ENCODE assay signal across 8 cellular contexts in the genomic region with DNA sequence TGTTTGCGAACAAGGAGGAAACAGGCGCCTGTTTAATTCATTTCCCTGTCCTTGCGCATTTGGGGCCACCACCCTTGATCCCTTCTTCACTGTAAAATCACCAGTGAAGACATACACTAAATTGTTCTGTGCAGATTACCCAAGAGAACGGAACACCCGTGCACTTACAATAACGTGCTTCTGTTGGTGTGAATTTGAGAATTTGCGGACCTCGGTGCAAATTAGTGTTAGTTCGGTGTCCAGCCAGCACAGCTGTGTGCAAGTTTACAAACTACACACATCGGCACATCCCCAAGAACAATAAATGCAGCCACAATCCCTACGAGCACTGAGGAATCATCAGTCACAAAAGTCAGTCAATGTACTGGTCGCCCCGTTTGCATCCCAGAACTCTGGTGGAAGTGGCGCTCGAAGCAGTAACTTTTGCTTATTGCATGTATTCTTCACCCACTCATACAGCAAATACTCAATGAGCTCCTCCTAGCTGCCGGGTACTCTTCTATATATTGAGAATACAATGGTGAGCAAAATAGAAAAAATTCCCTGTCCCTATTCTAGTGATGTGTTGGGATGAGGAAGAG. TPM values are rescaled to one million over a fixed set of nuclear protein-coding genes. Genes with fewer than 3 reads are reported as not detected.
DNase-seq lines count a peak whose midpoint lies in the region; ATAC-seq and TF ChIP-seq lines count a peak whose summit lies in the region.

No MANE protein-coding gene starts in this region.

- no peaks in the 10 kb centered on the region for H3K36me3 ChIP-seq in CD8-positive, alpha-beta memory T cell (ENCODE audit: insufficient read depth, low read length)
- H3K36me3 ChIP-seq in HUES48 (ENCODE audit: control insufficient read depth, insufficient read depth, low read length) (no peaks in the 10 kb centered on the region), iPS-20b (ENCODE audit: insufficient read depth, low read depth, low read length) (no peaks in the 10 kb centered on the region), thymus (ENCODE audit: control insufficient read depth, insufficient read depth) (no peaks in the 10 kb centered on the region)

- H3K27ac Mint-ChIP-seq in CD8-positive, alpha-beta memory T cell = no peak overlapping the region
- no peak overlapping the region for H3K27ac Mint-ChIP-seq in activated T-helper 2 cell treated with anti-CD3 and anti-CD28 coated beads, Interferon-gamma antibody, Interleukin-2, Interleukin-4, amounts not matched to agents 10 μg/mL and 5 μg/mL and 100 μg/mL, durations not matched to agents 14 hours and 24 hours and 36 hours

- no peaks in the 10 kb centered on the region for H3K9me3 ChIP-seq in CD8-positive, alpha-beta memory T cell (ENCODE audit: low read length)
- no peaks in the 10 kb centered on the region for H3K9me3 ChIP-seq in HUES48 (ENCODE audit: control insufficient read depth, insufficient read depth, low read length)
- no peaks in the 10 kb centered on the region for H3K9me3 ChIP-seq in iPS-20b (ENCODE audit: insufficient read depth, low read depth, low read length)
- H3K9me3 ChIP-seq in thymus (ENCODE audit: control insufficient read depth) = no peaks in the 10 kb centered on the region

- H3K4me3 Mint-ChIP-seq in CD8-positive, alpha-beta memory T cell = no peak overlapping the region
- no peak overlapping the region for H3K4me3 Mint-ChIP-seq in activated T-helper 2 cell treated with anti-CD3 and anti-CD28 coated beads, Interferon-gamma antibody, Interleukin-2, Interleukin-4, amounts not matched to agents 10 μg/mL and 5 μg/mL and 100 μg/mL, durations not matched to agents 14 hours and 24 hours and 36 hours (ENCODE audit: low read depth)

- POLR2A ChIA-PET in CD8-positive, alpha-beta memory T cell (lab: Charles Lee) = no interaction called here

- peaks cover 28% of the 10 kb centered on the region for H3K4me1 ChIP-seq in CD8-positive, alpha-beta memory T cell (ENCODE audit: insufficient read depth, low read length)
- H3K4me1 ChIP-seq in HUES48 (ENCODE audit: control insufficient read depth, insufficient read depth, low read length) (peaks cover 11% of the 10 kb centered on the region; the same call in 1 of the 2 replicates), iPS-20b (ENCODE audit: insufficient read depth, low read length) (peaks cover 10% of the 10 kb centered on the region; the same call in 1 of the 2 replicates), thymus (ENCODE audit: control insufficient read depth, insufficient read depth, low read length) (peaks cover 6% of the 10 kb centered on the region)

- no peak for ATAC-seq in omental fat pad (ENCODE audit: low FRiP score)

- H3K27ac ChIP-seq in CD8-positive, alpha-beta memory T cell (ENCODE audit: low read depth, low read length) = peak overlapping the region; percentile 44
- no peak overlapping the region for H3K27ac ChIP-seq in HUES48 (ENCODE audit: low read depth, low read length)
- no peak overlapping the region for H3K27ac ChIP-seq in iPS-20b (ENCODE audit: low read length)
- peak overlapping the region; percentile 15 for H3K27ac ChIP-seq in thymus (ENCODE audit: low read depth)

- peaks cover 7 to 15% (median 10%) of the 10 kb centered on the region in 3 donors for H3K4me1 Mint-ChIP-seq in CD8-positive, alpha-beta memory T cell
- peaks cover 11% of the 10 kb centered on the region for H3K4me1 Mint-ChIP-seq in activated T-helper 2 cell treated with anti-CD3 and anti-CD28 coated beads, Interferon-gamma antibody, Interleukin-2, Interleukin-4, amounts not matched to agents 10 μg/mL and 5 μg/mL and 100 μg/mL, durations not matched to agents 14 hours and 24 hours and 36 hours (ENCODE audit: low read depth)

- H3K9ac ChIP-seq in HUES48 (ENCODE audit: low read depth, low read length) (peak overlapping the region; percentile 76), iPS-20b (ENCODE audit: low read depth, low read length) (peak overlapping the region; percentile 72; the same call in 1 of the 2 replicates)

- H3K36me3 Mint-ChIP-seq in CD8-positive, alpha-beta memory T cell = peaks cover 0 to 7% (median 0%) of the 10 kb centered on the region in 3 donors
- H3K36me3 Mint-ChIP-seq in activated T-helper 2 cell treated with anti-CD3 and anti-CD28 coated beads, Interferon-gamma antibody, Interleukin-2, Interleukin-4, amounts not matched to agents 10 μg/mL and 5 μg/mL and 100 μg/mL, durations not matched to agents 14 hours and 24 hours and 36 hours (ENCODE audit: low read depth) = peaks cover 4% of the 10 kb centered on the region

- no peak for DNase-seq in CD8-positive, alpha-beta memory T cell
- DNase-seq in activated T-helper 2 cell treated with anti-CD3 and anti-CD28 coated beads, Interferon-gamma antibody, Interleukin-2, Interleukin-4, amounts not matched to agents 10 μg/mL and 5 μg/mL and 100 μg/mL, durations not matched to agents 14 hours and 24 hours and 36 hours (ENCODE audit: low spot score) = peak; percentile 10
- DNase-seq in ureter (ENCODE audit: low spot score) (no peak), omental fat pad (ENCODE audit: low spot score) (no peak), activated T-cell treated with anti-CD3 and anti-CD28 coated beads for 4 hours (no peak)

- no peaks in the 10 kb centered on the region for H3K9me3 Mint-ChIP-seq in CD8-positive, alpha-beta memory T cell
- H3K9me3 Mint-ChIP-seq in activated T-helper 2 cell treated with anti-CD3 and anti-CD28 coated beads, Interferon-gamma antibody, Interleukin-2, Interleukin-4, amounts not matched to agents 10 μg/mL and 5 μg/mL and 100 μg/mL, durations not matched to agents 14 hours and 24 hours and 36 hours = no peaks in the 10 kb centered on the region

- TF ChIP-seq CTCF in omental fat pad (IDR thresholded peaks at IDR 0.05) = no peak

- WGBS in thymus = 3% methylated on average over 16 of the region's 16 CpGs

- no peaks in the 10 kb centered on the region for H3K27me3 Mint-ChIP-seq in CD8-positive, alpha-beta memory T cell
- H3K27me3 Mint-ChIP-seq in activated T-helper 2 cell treated with anti-CD3 and anti-CD28 coated beads, Interferon-gamma antibody, Interleukin-2, Interleukin-4, amounts not matched to agents 10 μg/mL and 5 μg/mL and 100 μg/mL, durations not matched to agents 14 hours and 24 hours and 36 hours (ENCODE audit: low read depth) = no peaks in the 10 kb centered on the region

- H3K4me3 ChIP-seq in CD8-positive, alpha-beta memory T cell (ENCODE audit: low read length) = peak overlapping the region; percentile 85
- H3K4me3 ChIP-seq in HUES48 (ENCODE audit: low read depth, low read length) (peak overlapping the region; percentile 94), iPS-20b (ENCODE audit: low read length) (peak overlapping the region; percentile 96), thymus (ENCODE audit: low read length) (peak overlapping the region; percentile 97)

- CTCF ChIA-PET in CD8-positive, alpha-beta memory T cell (lab: Charles Lee) = no interaction called here

- intact Hi-C loops in activated T-helper 2 cell treated with anti-CD3 and anti-CD28 coated beads, Interferon-gamma antibody, Interleukin-2, Interleukin-4, amounts not matched to agents 10 μg/mL and 5 μg/mL and 100 μg/mL, durations not matched to agents 14 hours and 24 hours and 36 hours (cut with micrococcal nuclease) = loop anchor here (1.0 to 5.0 kb wide), 6 partner anchors 47 to 470 kb away; partner anchors contain the start of genes NUP205, STMP1, TMEM140 and WDR91

- no peaks in the 10 kb centered on the region for H3K27me3 ChIP-seq in CD8-positive, alpha-beta memory T cell (ENCODE audit: insufficient read depth, low read length, poor library complexity, severe bottlenecking)
- peaks cover 5% of the 10 kb centered on the region; the same call in 1 of the 2 replicates for H3K27me3 ChIP-seq in HUES48 (ENCODE audit: control insufficient read depth, insufficient read depth, low read length)
- H3K27me3 ChIP-seq in iPS-20b (ENCODE audit: insufficient read depth, low read length) = peaks cover 8% of the 10 kb centered on the region; the same call in 1 of the 2 replicates
- no peaks in the 10 kb centered on the region for H3K27me3 ChIP-seq in thymus (ENCODE audit: control insufficient read depth, insufficient read depth)

RNA-seq across cellular contexts. Expression of gene CNOT4, which starts 0.8 kb away (rescaled TPM):
- total RNA-seq in CD8-positive, alpha-beta memory T cell = 10 to 100 TPM; 21.5 to 21.8 TPM
- 19.3 TPM for polyA plus RNA-seq in CD8-positive, alpha-beta memory T cell
- 19.3 and 24.0 TPM in 2 replicates for total RNA-seq in activated T-helper 2 cell treated with anti-CD3 and anti-CD28 coated beads, Interferon-gamma antibody, Interleukin-2, Interleukin-4, amounts not matched to agents 10 μg/mL and 5 μg/mL and 100 μg/mL, durations not matched to agents 14 hours and 24 hours and 36 hours
- 12.8 TPM for polyA plus RNA-seq in thymus
- total RNA-seq in ureter = 34.4 TPM
- total RNA-seq in omental fat pad = 10 to 100 TPM; 19.8 to 21.8 (median 20.2) TPM

RNA-seq across cellular contexts. Expression of gene NUP205, which starts 47.0 kb away (rescaled TPM):
- total RNA-seq in CD8-positive, alpha-beta memory T cell = 100 to 1,000 TPM; 123 to 134 TPM
- polyA plus RNA-seq in CD8-positive, alpha-beta memory T cell = 23.9 TPM
- 119 and 127 TPM in 2 replicates for total RNA-seq in activated T-helper 2 cell treated with anti-CD3 and anti-CD28 coated beads, Interferon-gamma antibody, Interleukin-2, Interleukin-4, amounts not matched to agents 10 μg/mL and 5 μg/mL and 100 μg/mL, durations not matched to agents 14 hours and 24 hours and 36 hours
- 50.9 TPM for polyA plus RNA-seq in thymus
- total RNA-seq in ureter (58.1 TPM), omental fat pad (10 to 100 TPM; 26.7 to 37.5 (median 30.7) TPM)

Comparison
In these comparisons a context has a peak if more than half of its experiments do, and no peak if none do; other contexts are left out.
1. H3K27ac ChIP-seq: peak in CD8-positive, alpha-beta memory T cell (single experiment) and thymus (single experiment); none in HUES48 (single experiment) and iPS-20b (single experiment).
2. Peak in every context shown above with its lines, with median percentiles within 50 percentile points of each other: H3K4me3 ChIP-seq.